8 cellular contexts compared by ENCODE assay signal in the genomic region with DNA sequence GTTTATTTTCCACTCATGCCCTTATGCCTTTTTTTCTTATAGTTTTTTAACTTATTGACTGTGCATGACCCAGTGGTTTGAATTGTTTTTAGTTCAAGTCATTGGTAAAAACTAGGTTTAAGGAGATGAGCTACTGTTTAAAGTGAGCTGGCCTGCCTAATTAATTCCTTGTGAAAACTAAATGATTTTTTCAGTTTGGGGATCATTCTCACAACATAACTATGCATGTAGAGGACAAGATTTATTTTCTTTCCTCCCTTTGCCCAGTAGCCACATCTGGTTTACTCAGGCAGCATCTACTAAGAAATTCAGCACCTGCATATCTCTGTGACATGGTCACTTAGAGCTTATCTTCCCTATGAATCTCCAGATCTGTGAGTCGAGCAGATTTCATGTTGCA. TPM values are rescaled to one million over a fixed set of nuclear protein-coding genes. Genes with fewer than 3 reads are reported as not detected.
DNase-seq lines count a peak whose midpoint lies in the region; ATAC-seq and TF ChIP-seq lines count a peak whose summit lies in the region.

No MANE protein-coding gene starts in this region.

- TF ChIP-seq CTCF in CD8-positive, alpha-beta T cell (IDR thresholded peaks at IDR 0.05): no peak
- TF ChIP-seq CTCF in coronary artery (IDR thresholded peaks at IDR 0.05) (no peak), nephron progenitor cell (IDR thresholded peaks at IDR 0.05) (no peak)

- no peak overlapping the region for H3K4me3 ChIP-seq in CD8-positive, alpha-beta T cell (ENCODE audit: low read depth, low read length)
- peak overlapping the region; percentile 64 for H3K4me3 ChIP-seq in MG63
- peak overlapping the region; percentile 97 for H3K4me3 ChIP-seq in coronary artery

- no peaks in the 10 kb centered on the region for H3K9me3 ChIP-seq in CD8-positive, alpha-beta T cell (ENCODE audit: low read length)
- no peaks in the 10 kb centered on the region for H3K9me3 ChIP-seq in MG63

- H3K4me1 ChIP-seq in CD8-positive, alpha-beta T cell (ENCODE audit: insufficient read depth, low read length): peaks cover 29% of the 10 kb centered on the region

- no peaks in the 10 kb centered on the region for H3K27me3 Mint-ChIP-seq in CD8-positive, alpha-beta T cell (ENCODE audit: low read depth)
- H3K27me3 Mint-ChIP-seq in nephron progenitor cell (ENCODE audit: low read depth, poor library complexity): peaks cover 6% of the 10 kb centered on the region

- peaks cover 48% of the 10 kb centered on the region for H3K4me1 Mint-ChIP-seq in CD8-positive, alpha-beta T cell (ENCODE audit: low read depth)
- H3K4me1 Mint-ChIP-seq in nephron progenitor cell: peaks cover 45% of the 10 kb centered on the region

- no peak overlapping the region for H3K27ac ChIP-seq in CD8-positive, alpha-beta T cell (ENCODE audit: low read depth, low read length)
- no peak overlapping the region for H3K27ac ChIP-seq in coronary artery

- no peaks in the 10 kb centered on the region for H3K36me3 ChIP-seq in CD8-positive, alpha-beta T cell (ENCODE audit: insufficient read depth, low read length)
- peaks cover 8% of the 10 kb centered on the region; the same call in 1 of the 2 replicates for H3K36me3 ChIP-seq in MG63

- no peaks in the 10 kb centered on the region for H3K27me3 ChIP-seq in CD8-positive, alpha-beta T cell (ENCODE audit: insufficient read depth, low read length)
- no peaks in the 10 kb centered on the region for H3K27me3 ChIP-seq in MG63

- ATAC-seq in CD8-positive, alpha-beta T cell: no peak
- no peak for ATAC-seq in GM18520 (IDR thresholded peaks at IDR 0.05; ENCODE audit: unreplicated experiment)

- POLR2A ChIA-PET in CD8-positive, alpha-beta T cell (lab: Charles Lee): interaction anchor here (0.8 to 5.2 kb wide), 3 partner anchors 10 to 169 kb away, joined by 3 to 45 read pairs (median 8); a partner anchor contains a TSS

- H3K9me3 Mint-ChIP-seq in CD8-positive, alpha-beta T cell: no peaks in the 10 kb centered on the region
- no peaks in the 10 kb centered on the region for H3K9me3 Mint-ChIP-seq in nephron progenitor cell

- intact Hi-C loops in CD8-positive, alpha-beta T cell (cut with DNase I, micrococcal nuclease): loop anchor here in 1 of 2 experiments (1.0 to 2.0 kb wide), 2 partner anchors 9 to 169 kb away; no protein-coding TSS in a partner anchor

- no peak for DNase-seq in CD8-positive, alpha-beta T cell
- DNase-seq in MG63: no peak
- DNase-seq in coronary artery (ENCODE audit: low spot score): no peak
- no peak for DNase-seq in nephron progenitor cell
- no peak for DNase-seq in SW 1271 (lab: John Stamatoyannopoulos, UW)
- DNase-seq in HK-2 (ENCODE audit: unreplicated experiment): no peak
- DNase-seq in ecto neural progenitor cell (ENCODE audit: low spot score): no peak

- CTCF ChIA-PET in CD8-positive, alpha-beta T cell (lab: Charles Lee): interaction anchor here (0.9 to 1.6 kb wide), 4 partner anchors 10 to 368 kb away, joined by 3 to 9 read pairs (median 4); a partner anchor contains a TSS

- peak overlapping the region; percentile 97 for H3K4me3 Mint-ChIP-seq in CD8-positive, alpha-beta T cell
- H3K4me3 Mint-ChIP-seq in nephron progenitor cell: peak overlapping the region; percentile 89

- peak overlapping the region; percentile 82 for H3K27ac Mint-ChIP-seq in CD8-positive, alpha-beta T cell
- no peak overlapping the region for H3K27ac Mint-ChIP-seq in nephron progenitor cell

- peaks cover 34% of the 10 kb centered on the region for H3K36me3 Mint-ChIP-seq in CD8-positive, alpha-beta T cell
- peaks cover 7% of the 10 kb centered on the region for H3K36me3 Mint-ChIP-seq in nephron progenitor cell (ENCODE audit: low read depth)

RNA-seq across cellular contexts. Expression of a gene that starts 1.7 kb away (rescaled TPM):
- 10 to 100 TPM; 12.7 to 13.1 TPM for total RNA-seq in CD8-positive, alpha-beta T cell
- total RNA-seq in MG63 (2014; rRNA removed; shearing (Covaris generic); ENCODE audit: low replicate concordance): 20.2 and 20.8 TPM in 2 replicates

RNA-seq across cellular contexts. Expression of a gene that starts 9.9 kb away (rescaled TPM):
- 1 to 10 TPM; 5.6 to 6.1 TPM for total RNA-seq in CD8-positive, alpha-beta T cell
- total RNA-seq in MG63 (2014; rRNA removed; shearing (Covaris generic); ENCODE audit: low replicate concordance): 0.56 TPM in 1 of 2 replicates, not detected in the other
